ENCODE assay signal across 9 cellular contexts in genomic region chr16:30122621-30123160, GRCh38. TPM values are rescaled to one million over a fixed set of nuclear protein-coding genes. Genes with fewer than 3 reads are reported as not detected.
DNase-seq lines count a peak whose midpoint lies in the region; ATAC-seq and TF ChIP-seq lines count a peak whose summit lies in the region.
"Had no signal": no experiment of that assay in that cellular context is flagged by ENCODE, and none has a peak within 500 bp of the region (broad histone marks: within the 10 kb centered on the region; RNA-seq: fewer than 3 reads in every experiment).

No MANE protein-coding gene starts in this region.

- H3K4me3 Mint-ChIP-seq in effector memory CD8-positive, alpha-beta T cell = peak overlapping the region; percentile 86 to 87

- CTCF ChIA-PET in SK-N-SH (lab: Yijun Ruan, JAX) = interaction anchor here (2.3 kb wide), 1 partner anchor 10 kb away, joined by 11 read pairs; the partner anchor contains the start of gene GDPD3

- peak overlapping the region; percentile 68 for H3K9ac ChIP-seq in SK-N-SH
- peak overlapping the region; percentile 75 for H3K9ac ChIP-seq in muscle layer of colon (ENCODE audit: low read length)

- TF ChIP-seq RAD21 in SK-N-SH (IDR thresholded peaks at IDR 0.05; ENCODE audit: low read length) = no peak

- peak overlapping the region in 1 of 2 experiments; percentile 54; a peak in 1 of 4 replicates for H3K27ac ChIP-seq in SK-N-SH (ENCODE audit: low read depth in 2 of 2, low read length in 1 of 2)
- peak overlapping the region; percentile 99 for H3K27ac ChIP-seq in muscle layer of colon (ENCODE audit: low read depth, low read length)
- H3K27ac ChIP-seq in aorta (ENCODE audit: low read depth in 1 of 2, low read length in 2 of 2) = peak overlapping the region in 1 of 2 donors; percentile 43

- H3K27me3 ChIP-seq in SK-N-SH (ENCODE audit: insufficient read depth) (no peaks in the 10 kb centered on the region), muscle layer of colon (ENCODE audit: control insufficient read depth in 1 of 2, insufficient read depth in 2 of 2, low read length in 2 of 2) (no peaks in the 10 kb centered on the region), aorta (ENCODE audit: control insufficient read depth in 1 of 2, insufficient read depth in 2 of 2, low read length in 1 of 2) (no peaks in the 10 kb centered on the region)

- H3K4me2 ChIP-seq in SK-N-SH = peak overlapping the region; percentile 97

- H2AFZ ChIP-seq in SK-N-SH (ENCODE audit: low read depth) = peak overlapping the region; percentile 85; the same call in 1 of the 2 replicates

- intact Hi-C loops in aorta (cut with DNase I) = loop anchor here (5.0 to 10.0 kb wide), 3 partner anchors 60 to 292 kb away; partner anchors contain the start of gene CORO1A (in 1 of the 2)

- POLR2A ChIA-PET in SK-N-SH (lab: Yijun Ruan, JAX) = no interaction called here

- ATAC-seq in effector memory CD8-positive, alpha-beta T cell (replicated peaks) = peak; percentile 25
- ATAC-seq in aorta (ENCODE audit: low FRiP score) (peak; percentile 49), HG03196 (IDR thresholded peaks at IDR 0.05; ENCODE audit: unreplicated experiment) (no peak), HG03520 (IDR thresholded peaks at IDR 0.05; ENCODE audit: unreplicated experiment) (no peak)

- no peaks in the 10 kb centered on the region for H3K27me3 Mint-ChIP-seq in effector memory CD8-positive, alpha-beta T cell

- no peaks in the 10 kb centered on the region for H3K9me2 ChIP-seq in SK-N-SH

- TF ChIP-seq CTCF in SK-N-SH (IDR thresholded peaks at IDR 0.05) = no peak

- peak overlapping the region; percentile 85 to 94 for H3K27ac Mint-ChIP-seq in effector memory CD8-positive, alpha-beta T cell

- no peaks in the 10 kb centered on the region for H3K9me3 Mint-ChIP-seq in effector memory CD8-positive, alpha-beta T cell

- DNase-seq in NCI-H748 (lab: John Stamatoyannopoulos, UW; ENCODE audit: unreplicated experiment) (peak; percentile 55), NCI-H748 treated with DMSO at 0.1 percent for 48 hours (lab: John Stamatoyannopoulos, UW) (no peak), SK-N-SH (no peak), aorta (peak in 1 of 2 donors; percentile 74)
- no peak for DNase-seq in effector memory CD8-positive, alpha-beta T cell

- no peak for TF ChIP-seq EP300 in SK-N-SH (IDR thresholded peaks at IDR 0.05; ENCODE audit: borderline replicate concordance in 1 of 2, low read depth in 1 of 2, low read length in 1 of 2)

- no peaks in the 10 kb centered on the region for H3K9me3 ChIP-seq in SK-N-SH
- no peaks in the 10 kb centered on the region for H3K9me3 ChIP-seq in muscle layer of colon (ENCODE audit: low read length)
- no peaks in the 10 kb centered on the region for H3K9me3 ChIP-seq in aorta (ENCODE audit: control insufficient read depth, low read length)

- WGBS in SK-N-SH (ENCODE audit: low lambda C conversion rate) = 5% methylated on average over 28 of the region's 41 CpGs
- WGBS in aorta, 2 donors = 0 to 1% methylated on average over 24 to 41 of the region's 41 CpGs

- H3F3A ChIP-seq in SK-N-SH (replicated peaks; ENCODE audit: insufficient read depth) = peaks cover 14% of the 10 kb centered on the region

- H3K4me3 ChIP-seq in SK-N-SH (ENCODE audit: low read depth in 2 of 2, low read length in 1 of 2) (peak overlapping the region; percentile 65 to 70), muscle layer of colon (ENCODE audit: low read depth in 1 of 2, low read length in 2 of 2) (peak overlapping the region; percentile 76 to 96), aorta (ENCODE audit: low read length in 2 of 2) (peak overlapping the region; percentile 80 to 97)

- no peaks in the 10 kb centered on the region for H4K20me1 ChIP-seq in SK-N-SH (ENCODE audit: insufficient read depth)

- peaks cover 4% of the 10 kb centered on the region for H3K36me3 Mint-ChIP-seq in effector memory CD8-positive, alpha-beta T cell (ENCODE audit: insufficient read depth)

- H3K36me3 ChIP-seq in SK-N-SH (replicated peaks in 1 of 2; ENCODE audit: control insufficient read depth in 1 of 2, insufficient read depth in 2 of 2, low read length in 1 of 2) = peaks cover 0 to 3% of the 10 kb centered on the region in 2 experiments
- H3K36me3 ChIP-seq in muscle layer of colon (ENCODE audit: insufficient read depth, low read length) = peaks cover 23% of the 10 kb centered on the region
- H3K36me3 ChIP-seq in aorta (ENCODE audit: control insufficient read depth in 1 of 2, insufficient read depth in 2 of 2, low read length in 1 of 2) = peaks cover 0 to 1% of the 10 kb centered on the region in 2 donors

- H3K79me2 ChIP-seq in SK-N-SH (ENCODE audit: insufficient read depth) = no peaks in the 10 kb centered on the region

- H3K4me1 ChIP-seq in SK-N-SH (ENCODE audit: control insufficient read depth in 1 of 2, insufficient read depth in 2 of 2, low read depth in 1 of 2, low read length in 1 of 2) (peaks cover 9 to 11% of the 10 kb centered on the region in 2 experiments; a peak in 3 of 4 replicates), muscle layer of colon (ENCODE audit: insufficient read depth, low read length) (peaks cover 22% of the 10 kb centered on the region), aorta (ENCODE audit: control insufficient read depth in 1 of 2, insufficient read depth in 2 of 2, low read length in 2 of 2) (peaks cover 0 to 2% of the 10 kb centered on the region in 2 donors)

- peaks cover 9 to 19% of the 10 kb centered on the region in 2 donors for H3K4me1 Mint-ChIP-seq in effector memory CD8-positive, alpha-beta T cell (ENCODE audit: low read depth in 2 of 2)

TF ChIP-seq in SK-N-SH, 30 proteins besides CTCF, POLR2A, EP300 and RAD21:
- no peak for TF ChIP-seq TCF12 (IDR thresholded peaks at IDR 0.05)
- TF ChIP-seq MXI1 (IDR thresholded peaks at IDR 0.05; ENCODE audit: low read depth, low read length) = peak; percentile 7; the same call in 1 of the 2 replicates

RNA-seq across cellular contexts. Expression of gene MAPK3, which starts 0.3 kb away (rescaled TPM):
- 65.6 and 67.3 TPM in 2 replicates for polyA plus RNA-seq in SK-N-SH (2012; rRNA removed)
- polyA plus RNA-seq in SK-N-SH (2012; cell fraction: cytosol; rRNA removed) = 43.2 and 51.4 TPM in 2 replicates
- polyA plus RNA-seq in SK-N-SH (2012; cell fraction: nucleus; rRNA removed) = 77.9 and 84.2 TPM in 2 replicates
- 100 to 1,000 TPM in 1 of 2 donors, 10 to 100 TPM in 1; 95.0 to 138 TPM for total RNA-seq in aorta
- 100 to 1,000 TPM; 110 to 135 TPM for polyA plus RNA-seq in aorta

RNA-seq across cellular contexts. Expression of gene GDPD3, which starts 9.4 kb away (rescaled TPM):
- polyA plus RNA-seq in SK-N-SH (2012; rRNA removed) (1.5 and 2.3 TPM in 2 replicates), aorta (10 to 100 TPM in 1 of 2 donors, 1 to 10 TPM in 1; 2.1 to 22.8 TPM)
- 0.54 and 0.60 TPM in 2 replicates for polyA plus RNA-seq in SK-N-SH (2012; cell fraction: cytosol; rRNA removed)
- polyA plus RNA-seq in SK-N-SH (2012; cell fraction: nucleus; rRNA removed) = 19.2 and 22.3 TPM in 2 replicates
- 10 to 100 TPM in 1 of 2 donors, 1 to 10 TPM in 1; 6.0 to 18.1 TPM for total RNA-seq in aorta

RNA-seq across cellular contexts. Expression of gene YPEL3, which starts 26.7 kb away (rescaled TPM):
- polyA plus RNA-seq in SK-N-SH (2012; rRNA removed) (24.5 and 36.6 TPM in 2 replicates), aorta (100 to 1,000 TPM in 1 of 2 donors, 10 to 100 TPM in 1; 94.2 to 240 TPM)
- polyA plus RNA-seq in SK-N-SH (2012; cell fraction: cytosol; rRNA removed) = 18.7 and 27.1 TPM in 2 replicates
- 65.2 and 90.5 TPM in 2 replicates for polyA plus RNA-seq in SK-N-SH (2012; cell fraction: nucleus; rRNA removed)
- total RNA-seq in aorta = 10 to 100 TPM; 66.0 to 90.3 TPM

RNA-seq across cellular contexts. Expression of gene TBX6, which starts 31.0 kb away (rescaled TPM):
- polyA plus RNA-seq in SK-N-SH (2012; rRNA removed) (0.16 and 0.18 TPM in 2 replicates), aorta (1 to 10 TPM in 1 of 2 donors, not detected in 1; 1.7 TPM)
- polyA plus RNA-seq in SK-N-SH (2012; cell fraction: cytosol; rRNA removed) = 0.05 and 0.08 TPM in 2 replicates
- 0.46 and 0.88 TPM in 2 replicates for polyA plus RNA-seq in SK-N-SH (2012; cell fraction: nucleus; rRNA removed)
- 1 to 10 TPM in 1 of 2 donors, under 1 TPM in 1; 0.62 to 1.4 TPM for total RNA-seq in aorta
- total RNA-seq: Daoy had no signal

RNA-seq across cellular contexts. Expression of gene PPP4C, which starts 46.9 kb away (rescaled TPM):
- polyA plus RNA-seq in SK-N-SH (2012; rRNA removed) (325 and 339 TPM in 2 replicates), aorta (10 to 100 TPM; 58.0 to 70.3 TPM)
- 180 and 242 TPM in 2 replicates for polyA plus RNA-seq in SK-N-SH (2012; cell fraction: cytosol; rRNA removed)
- polyA plus RNA-seq in SK-N-SH (2012; cell fraction: nucleus; rRNA removed) = 296 and 355 TPM in 2 replicates
- 10 to 100 TPM; 50.2 to 51.0 TPM for total RNA-seq in aorta

Comparison
In these comparisons a context has a peak if more than half of its experiments do, and no peak if none do; other contexts are left out.
1. ATAC-seq: peak in effector memory CD8-positive, alpha-beta T cell (single experiment) and aorta (single experiment); none in HG03196 (single experiment) and HG03520 (single experiment).
2. Peak in every context shown above with its lines, with median percentiles within 50 percentile points of each other: H3K4me3 ChIP-seq.